26 cellular contexts compared by ENCODE assay signal in genomic region chr1:119209943-119210342, GRCh38.
DNase-seq lines count a peak whose midpoint lies in the region; ATAC-seq and TF ChIP-seq lines count a peak whose summit lies in the region.
"Had no signal": no experiment of that assay in that cellular context is flagged by ENCODE, and none has a peak within 500 bp of the region (broad histone marks: within the 10 kb centered on the region; RNA-seq: fewer than 3 reads in every experiment).

No MANE protein-coding gene starts in this region.

- H3K36me3 Mint-ChIP-seq in mesothelial cell of epicardium = no peaks in the 10 kb centered on the region
- H3K36me3 Mint-ChIP-seq: type B pancreatic cell had no signal

- no peak for ATAC-seq in left cardiac atrium

- no peaks in the 10 kb centered on the region for H3K36me3 ChIP-seq in KMS-11 (ENCODE audit: insufficient read depth)
- H3K36me3 ChIP-seq in adipocyte (ENCODE audit: control insufficient read depth, insufficient read depth, low read length, severe bottlenecking) = no peaks in the 10 kb centered on the region
- H3K36me3 ChIP-seq: cardiac muscle cell had no signal

- H4K20me1 ChIP-seq in KMS-11 (ENCODE audit: insufficient read depth) = no peaks in the 10 kb centered on the region

- H3K9ac ChIP-seq in KMS-11 (no peak overlapping the region), adipocyte (ENCODE audit: low read length) (peak overlapping the region; percentile 6)

- no peaks in the 10 kb centered on the region for H3K9me3 ChIP-seq in adipocyte (ENCODE audit: control insufficient read depth, low read length)
- H3K9me3 ChIP-seq: esophagus muscularis mucosa had no signal

- H3K4me1 Mint-ChIP-seq in mesothelial cell of epicardium = peaks cover 2% of the 10 kb centered on the region
- H3K4me1 Mint-ChIP-seq: endodermal cell, nephron had no signal

- H3K9me3 Mint-ChIP-seq in mesothelial cell of epicardium = peaks cover 10% of the 10 kb centered on the region
- H3K9me3 Mint-ChIP-seq: endodermal cell, type B pancreatic cell had no signal

- no peak overlapping the region; the same call in 1 of the 2 replicates for H2AFZ ChIP-seq in KMS-11 (ENCODE audit: low read depth)

- DNase-seq in AG10803 (ENCODE audit: low read depth) (peak; percentile 3), adipocyte (ENCODE audit: low read depth) (peak; percentile 53), fibroblast of the aortic adventitia (ENCODE audit: low read depth) (peak; percentile 20), NCI-H446 (lab: John Stamatoyannopoulos, UW) (no peak), mesothelial cell of epicardium (ENCODE audit: low spot score in 2 of 2, unreplicated experiment in 2 of 2) (no peak), left cardiac atrium (no peak)
- no peak for DNase-seq in stimulated activated CD4-positive, alpha-beta T cell treated with anti-CD3 and anti-CD28 coated beads, Interleukin-4, amount 100 ng/mL, for 1 hour
- DNase-seq: ACHN; activated CD4-positive, alpha-beta T cell treated with anti-CD3 and anti-CD28 coated beads, Interleukin-2, amount 50 U/mL, for 4 hours; activated naive CD4-positive, alpha-beta T cell treated with anti-CD3 and anti-CD28 coated beads, Interleukin-2, amount 50 U/mL, for 16 hours; amygdala; C1 segment of cervical spinal cord; cortex of kidney; endodermal cell; HCEC 1CT; islet precursor cell; NCI-H1105 treated with DMSO at 0.1 percent for 48 hours; NCI-H524 treated with DMSO at 0.1 percent for 48 hours; RPMI8226; stimulated activated CD4-positive, alpha-beta T cell treated with anti-CD3 and anti-CD28 coated beads, Interleukin-2, amount 100 ng/mL, for 24 hours had no signal

- H3K4me3 ChIP-seq in AG10803 (ENCODE audit: low read length) = no peak overlapping the region
- H3K4me3 ChIP-seq in KMS-11 (IDR thresholded peaks at IDR 0.05; ENCODE audit: insufficient read depth, low read depth, low read length) = no peak overlapping the region
- H3K4me3 ChIP-seq in adipocyte (ENCODE audit: low read length) = no peak overlapping the region
- H3K4me3 ChIP-seq in fibroblast of the aortic adventitia (ENCODE audit: low read depth, low read length) = no peak overlapping the region
- H3K4me3 ChIP-seq: cardiac muscle cell, esophagus muscularis mucosa, skin epidermis had no signal

- H3K27me3 Mint-ChIP-seq in mesothelial cell of epicardium (ENCODE audit: low read depth) = no peaks in the 10 kb centered on the region
- H3K27me3 Mint-ChIP-seq: type B pancreatic cell had no signal

- H3K27ac ChIP-seq in KMS-11 = peak overlapping the region; percentile 46; the same call in 1 of the 2 replicates
- H3K27ac ChIP-seq: cardiac muscle cell, esophagus muscularis mucosa, skin epidermis had no signal

- H3K4me3 Mint-ChIP-seq in mesothelial cell of epicardium = no peak overlapping the region
- H3K4me3 Mint-ChIP-seq: endodermal cell, nephron, type B pancreatic cell had no signal

- intact Hi-C loops in left cardiac atrium (cut with DNase I) = no loop called here

- TF ChIP-seq CTCF in AG10803 (conservative IDR thresholded peaks at IDR 0.05; ENCODE audit: low read length) = no peak
- no peak for TF ChIP-seq CTCF in KMS-11 (conservative IDR thresholded peaks at IDR 0.05; ENCODE audit: low read depth, low read length)
- TF ChIP-seq CTCF in fibroblast of the aortic adventitia (IDR thresholded peaks at IDR 0.05; ENCODE audit: insufficient read depth, low read length) = no peak
- no peak for TF ChIP-seq CTCF in mesothelial cell of epicardium (IDR thresholded peaks at IDR 0.05; ENCODE audit: unreplicated experiment)

- H3K27ac Mint-ChIP-seq in mesothelial cell of epicardium = no peak overlapping the region
- H3K27ac Mint-ChIP-seq: endodermal cell, nephron, type B pancreatic cell had no signal

- H3K27me3 ChIP-seq in KMS-11 (ENCODE audit: insufficient read depth, low read depth) (no peaks in the 10 kb centered on the region), adipocyte (replicated peaks; ENCODE audit: control insufficient read depth, insufficient read depth, low read length) (no peaks in the 10 kb centered on the region)
- H3K27me3 ChIP-seq: cardiac muscle cell, esophagus muscularis mucosa had no signal

- H3K79me2 ChIP-seq in KMS-11 (ENCODE audit: insufficient read depth, low read depth) = no peaks in the 10 kb centered on the region

- H3K4me1 ChIP-seq in KMS-11 (ENCODE audit: low read depth, poor library complexity, severe bottlenecking) (peaks cover 21% of the 10 kb centered on the region), adipocyte (ENCODE audit: control insufficient read depth, insufficient read depth, low read length) (peaks cover 16% of the 10 kb centered on the region)
- H3K4me1 ChIP-seq: esophagus muscularis mucosa had no signal

- peak overlapping the region; percentile 76 for H3K4me2 ChIP-seq in KMS-11

Comparison
In these comparisons a context has a peak if more than half of its experiments do, and no peak if none do; other contexts are left out.
1. DNase-seq: peak in AG10803 (single experiment), adipocyte (single experiment) and fibroblast of the aortic adventitia (single experiment); none in NCI-H446 (0 of 2), mesothelial cell of epicardium (0 of 2), left cardiac atrium (single experiment) and stimulated activated CD4-positive, alpha-beta T cell treated with anti-CD3 and anti-CD28 coated beads, Interleukin-4, amount 100 ng/mL, for 1 hour (single experiment).